ENCODE assay signal across 20 cellular contexts in genomic region chr5:24749701-24750100, GRCh38.
A peak's percentile ranks its signal among the peaks of the same experiment; 100 is the strongest.
DNase-seq lines count a peak whose midpoint lies in the region; ATAC-seq and TF ChIP-seq lines count a peak whose summit lies in the region.
"Had no signal": no experiment of that assay in that cellular context is flagged by ENCODE, and none has a peak within 500 bp of the region (broad histone marks: within the 10 kb centered on the region; RNA-seq: fewer than 3 reads in every experiment).

No MANE protein-coding gene starts in this region.

- TF ChIP-seq CTCF in AG10803 (conservative IDR thresholded peaks at IDR 0.05; ENCODE audit: low read length) (no peak), fibroblast of pulmonary artery (IDR thresholded peaks at IDR 0.05; ENCODE audit: low read length, missing control alignments) (no peak)

- no peak overlapping the region for H3K4me3 ChIP-seq in AG10803 (ENCODE audit: low read length)
- no peak overlapping the region for H3K4me3 ChIP-seq in fibroblast of pulmonary artery (replicated peaks; ENCODE audit: low read depth, low read length)
- H3K4me3 ChIP-seq: PC-9, SK-N-MC had no signal

- ATAC-seq in HG03159 (IDR thresholded peaks at IDR 0.05; ENCODE audit: unreplicated experiment), result no peak

- DNase-seq in AG10803 (ENCODE audit: low read depth), result peak; percentile 57
- peak; percentile 0 for DNase-seq in LHCN-M2 (ENCODE audit: low read depth)
- DNase-seq in astrocyte of the hippocampus (ENCODE audit: low read depth, low spot score), result peak; percentile 41
- peak; percentile 3 for DNase-seq in fibroblast of pulmonary artery (ENCODE audit: low read depth)
- no peak for DNase-seq in AML-193 (lab: John Stamatoyannopoulos, UW)
- DNase-seq in NCI-H1930 (lab: John Stamatoyannopoulos, UW), result no peak
- DNase-seq in NCI-H2196 treated with DMSO at 0.1 percent for 48 hours (lab: John Stamatoyannopoulos, UW; ENCODE audit: unreplicated experiment), result no peak
- DNase-seq: 8988T; CD8-positive, alpha-beta memory T cell; EL; GF-D8; NCI-H1092 treated with DMSO at 0.1 percent for 48 hours; NCI-H1436 treated with DMSO at 0.1 percent for 48 hours; NCI-H2081 treated with DMSO at 0.1 percent for 48 hours; NCI-H69; PC-9; RPMI8226; SHP77 had no signal

Comparison
In these comparisons a context has a peak if more than half of its experiments do, and no peak if none do; other contexts are left out.
1. DNase-seq: peak in AG10803 (single experiment), LHCN-M2 (single experiment), astrocyte of the hippocampus (single experiment) and fibroblast of pulmonary artery (single experiment); none in AML-193 (0 of 2), NCI-H1930 (0 of 2) and NCI-H2196 treated with DMSO at 0.1 percent for 48 hours (single experiment).